Comparison of ENCODE assay signal across 19 cellular contexts in genomic region chr12:98402081-98402480, GRCh38.
A peak's percentile ranks its signal among the peaks of the same experiment; 100 is the strongest.
DNase-seq lines count a peak whose midpoint lies in the region; ATAC-seq, FAIRE-seq and TF ChIP-seq lines count a peak whose summit lies in the region.
"Had no signal": no experiment of that assay in that cellular context is flagged by ENCODE, and none has a peak within 500 bp of the region (broad histone marks: within the 10 kb centered on the region; RNA-seq: fewer than 3 reads in every experiment).

No MANE protein-coding gene starts in this region.

- no peaks in the 10 kb centered on the region for H3K36me3 ChIP-seq in RWPE2 (ENCODE audit: low read depth)
- H3K36me3 ChIP-seq: esophagus muscularis mucosa, SJCRH30 had no signal

- H3K4me3 Mint-ChIP-seq in H9: no peak overlapping the region

- no peak overlapping the region for H3K9ac ChIP-seq in H9 (ENCODE audit: extremely low read depth, insufficient read length, low read length)

- H4K91ac ChIP-seq in H9 (ENCODE audit: insufficient read length, low read depth, low read length): no peak overlapping the region

- peak overlapping the region in 2 of 3 experiments; percentile 16 to 17; a peak in 3 of 7 replicates for H3K27ac Mint-ChIP-seq in H9

- no peak overlapping the region for H3K4ac ChIP-seq in H9 (ENCODE audit: low read depth, low read length)

- no peak overlapping the region for H2AFZ ChIP-seq in H9 (ENCODE audit: low read length)

- H4K20me1 ChIP-seq in H9 (ENCODE audit: control insufficient read depth, insufficient read depth, insufficient read length): no peaks in the 10 kb centered on the region

- H3K4me2 ChIP-seq in H9 (ENCODE audit: insufficient read depth, insufficient read length, low read length): no peak overlapping the region

- H3K4me1 Mint-ChIP-seq in H9: peaks cover 46 to 60% of the 10 kb centered on the region in 2 experiments

- no peak for TF ChIP-seq CTCF in H9 (conservative IDR thresholded peaks at IDR 0.05)
- no peak for TF ChIP-seq CTCF in RWPE2 (IDR thresholded peaks at IDR 0.05; ENCODE audit: poor library complexity, severe bottlenecking)

- H4K5ac ChIP-seq in H9 (ENCODE audit: insufficient read length, low read depth, low read length): no peak overlapping the region

- no peak for FAIRE-seq in urothelium cell line (lab: Jason Lieb, UNC)
- FAIRE-seq: islet of Langerhans had no signal

- H3K4me1 ChIP-seq in H9 (ENCODE audit: insufficient read depth, low read length) (peaks cover 13% of the 10 kb centered on the region; the same call in 1 of the 2 replicates), RWPE2 (ENCODE audit: insufficient read depth, poor library complexity, severe bottlenecking) (peaks cover 6% of the 10 kb centered on the region)

- no peaks in the 10 kb centered on the region for H3K27me3 ChIP-seq in H9 (ENCODE audit: insufficient read depth, low read length)
- H3K27me3 ChIP-seq in RWPE2 (ENCODE audit: insufficient read depth, poor library complexity, severe bottlenecking): no peaks in the 10 kb centered on the region
- H3K27me3 ChIP-seq: esophagus muscularis mucosa, SJCRH30 had no signal

- peaks cover under 1 to 2% (median 1%) of the 10 kb centered on the region in 3 experiments; a peak in 2 of 7 replicates for H3K36me3 Mint-ChIP-seq in H9 (ENCODE audit: insufficient read depth in 1 of 3, low read depth in 3 of 3)

- no peak overlapping the region for H3K14ac ChIP-seq in H9 (ENCODE audit: insufficient read depth, low read length)

- no peak overlapping the region for H2AK5ac ChIP-seq in H9 (ENCODE audit: insufficient read length, low read length)

- H4K8ac ChIP-seq in H9 (replicated peaks; ENCODE audit: insufficient read length, low read depth, low read length): no peak overlapping the region

- H3K9me3 ChIP-seq in H9 (ENCODE audit: control insufficient read depth, low read depth, low read length): no peaks in the 10 kb centered on the region
- no peaks in the 10 kb centered on the region for H3K9me3 ChIP-seq in RWPE2 (ENCODE audit: severe bottlenecking)
- H3K9me3 ChIP-seq: SJCRH30 had no signal

- no peaks in the 10 kb centered on the region for H3K79me2 ChIP-seq in H9 (ENCODE audit: insufficient read depth, low read length)

- no peak overlapping the region for H2BK5ac ChIP-seq in H9 (ENCODE audit: insufficient read length, low read length)

- H3K23ac ChIP-seq in H9 (ENCODE audit: insufficient read length, low read depth, low read length): no peak overlapping the region

- no peak overlapping the region for H2BK120ac ChIP-seq in H9 (ENCODE audit: low read depth, low read length, poor library complexity, severe bottlenecking)

- no peak for DNase-seq in H9
- no peak for DNase-seq in RWPE2 (ENCODE audit: low spot score)
- DNase-seq in renal cortical epithelial cell (ENCODE audit: low read depth): peak; percentile 86
- no peak for DNase-seq in activated gamma-delta T cell (lab: John Stamatoyannopoulos, UW)
- no peak for DNase-seq in urothelium cell line (ENCODE audit: low spot score)
- DNase-seq: activated CD8-positive, alpha-beta memory T cell treated with anti-CD3 and anti-CD28 coated beads, Interleukin-2, amount 50 U/mL, for 4 hours; activated naive CD4-positive, alpha-beta T cell; DMS153; head of caudate nucleus; nucleus accumbens; stimulated activated CD4-positive, alpha-beta T cell treated with anti-CD3 and anti-CD28 coated beads, Interleukin-2, amount 100 ng/mL, for 48 hours had no signal

- H3K23me2 ChIP-seq in H9 (ENCODE audit: insufficient read length, low read depth, low read length, poor library complexity, severe bottlenecking): no peaks in the 10 kb centered on the region

- H3K27ac ChIP-seq in H9 (ENCODE audit: insufficient read length, low read depth, low read length) (no peak overlapping the region), RWPE2 (ENCODE audit: poor library complexity, severe bottlenecking) (no peak overlapping the region)
- H3K27ac ChIP-seq: esophagus muscularis mucosa, HL-60, SJCRH30 had no signal

- no CpG with 5 or more reads among the region's 2 CpGs for WGBS in H9 (ENCODE audit: extremely low coverage, insufficient read length, low lambda C conversion rate)

- H3K18ac ChIP-seq in H9 (ENCODE audit: insufficient read length, low read depth, low read length): no peak overlapping the region

- H3K4me3 ChIP-seq in RWPE2 (ENCODE audit: severe bottlenecking): no peak overlapping the region
- H3K4me3 ChIP-seq: esophagus muscularis mucosa, SJCRH30 had no signal

- H2BK20ac ChIP-seq in H9 (ENCODE audit: low read depth, low read length, poor library complexity, severe bottlenecking): no peak overlapping the region

- H3T11ph ChIP-seq in H9 (ENCODE audit: low read length): no peak overlapping the region

- peaks cover under 1 to 3% of the 10 kb centered on the region in 2 experiments; a peak in 3 of 5 replicates for H3K9me3 Mint-ChIP-seq in H9

- H2BK15ac ChIP-seq in H9 (ENCODE audit: low read depth, low read length): no peak overlapping the region

- H2BK12ac ChIP-seq in H9 (ENCODE audit: insufficient read length, low read depth, low read length): no peak overlapping the region

- H3K79me1 ChIP-seq in H9 (ENCODE audit: insufficient read depth, low read depth, low read length, poor library complexity, severe bottlenecking): no peaks in the 10 kb centered on the region

- peak; percentile 64 for ATAC-seq in RWPE2 (ENCODE audit: low read depth)
- peak; percentile 53 for ATAC-seq in esophagus mucosa
- no peak for ATAC-seq in GM19023 (IDR thresholded peaks at IDR 0.05; ENCODE audit: unreplicated experiment)
- ATAC-seq in HG03025 (IDR thresholded peaks at IDR 0.05; ENCODE audit: low FRiP score, unreplicated experiment): no peak
- ATAC-seq: sciatic nerve had no signal

- H3K56ac ChIP-seq in H9 (ENCODE audit: insufficient read length, low read depth, low read length): no peak overlapping the region

- H3K27me3 Mint-ChIP-seq in H9 (ENCODE audit: low read depth): no peaks in the 10 kb centered on the region

Comparison
In these comparisons a context has a peak if more than half of its experiments do, and no peak if none do; other contexts are left out.
1. ATAC-seq: peak in RWPE2 (single experiment) and esophagus mucosa (single experiment); none in GM19023 (single experiment) and HG03025 (single experiment).